Comparison of ENCODE assay signal across 8 cellular contexts in the genomic region with DNA sequence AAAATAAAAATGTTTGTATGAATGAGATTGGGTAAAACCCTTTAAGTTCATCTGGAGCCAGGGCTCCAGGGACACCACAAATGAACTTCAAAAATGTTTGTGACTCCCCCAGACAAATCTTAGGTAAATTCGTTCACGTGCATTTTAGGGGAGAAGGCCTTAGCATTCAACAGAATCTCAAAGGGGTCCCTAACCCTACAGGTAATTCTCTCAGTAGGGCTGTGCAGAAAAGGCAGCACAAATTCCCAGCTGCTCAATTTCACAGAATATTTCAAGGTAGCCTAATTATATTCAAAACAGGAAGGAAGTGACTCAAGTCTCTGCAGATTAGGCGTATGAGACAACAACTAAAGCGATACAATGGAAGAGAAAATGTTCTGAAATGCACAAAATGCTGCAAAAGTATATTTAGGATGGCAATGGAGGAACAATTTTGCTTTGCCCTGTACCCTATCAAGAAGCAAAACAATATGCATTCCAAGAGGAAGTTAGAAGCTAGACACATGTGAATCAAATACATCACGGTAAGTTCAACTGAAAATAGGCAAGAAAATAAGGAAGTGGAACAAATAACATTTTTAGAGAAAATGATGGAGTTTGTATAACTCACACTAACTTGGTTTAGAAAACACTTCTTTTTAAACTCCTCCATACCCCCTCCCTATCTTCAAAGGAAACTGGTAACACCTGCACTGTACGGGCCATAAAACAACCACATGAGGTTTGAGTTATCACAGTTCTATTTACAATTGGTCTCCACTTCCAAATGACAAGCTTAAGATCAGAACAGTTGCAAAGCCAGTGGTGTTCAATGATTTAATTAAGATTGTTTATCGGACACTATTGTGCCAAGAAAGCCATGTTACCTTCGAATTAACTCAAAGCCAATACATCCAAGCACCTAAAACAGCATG. TPM values are rescaled to one million over a fixed set of nuclear protein-coding genes. Genes with fewer than 3 reads are reported as not detected.
A peak's percentile ranks its signal among the peaks of the same experiment; 100 is the strongest.
DNase-seq lines count a peak whose midpoint lies in the region; ATAC-seq and TF ChIP-seq lines count a peak whose summit lies in the region.

No MANE protein-coding gene starts in this region.

- TF ChIP-seq POLR2A in gastroesophageal sphincter (IDR thresholded peaks at IDR 0.05) (no peak), stomach (IDR thresholded peaks at IDR 0.05) (no peak)

- TF ChIP-seq EP300 in SK-N-SH (IDR thresholded peaks at IDR 0.05; ENCODE audit: borderline replicate concordance in 1 of 2, low read depth in 1 of 2, low read length in 1 of 2) (no peak), gastroesophageal sphincter (IDR thresholded peaks at IDR 0.05) (no peak), stomach (IDR thresholded peaks at IDR 0.05) (no peak)

- ATAC-seq in SK-N-SH treated with all-trans-retinoic acid at 6 μM for 48 hours (no peak), T-helper 17 cell (peak; percentile 26), gastroesophageal sphincter (no peak), GM19351 (IDR thresholded peaks at IDR 0.05; ENCODE audit: unreplicated experiment) (no peak)

- H3K4me1 ChIP-seq in SK-N-SH (ENCODE audit: control insufficient read depth in 1 of 2, insufficient read depth in 2 of 2, low read depth in 1 of 2, low read length in 1 of 2) (peaks cover 24 to 26% of the 10 kb centered on the region in 2 experiments; a peak in 3 of 4 replicates), gastroesophageal sphincter (peaks cover 2 to 70% (median 17%) of the 10 kb centered on the region in 3 donors), stomach (peaks cover 14 to 71% (median 53%) of the 10 kb centered on the region in 4 donors)

- H2AFZ ChIP-seq in SK-N-SH (ENCODE audit: low read depth) = no peak overlapping the region

- peak overlapping the region; percentile 88 to 97 for H3K4me3 ChIP-seq in SK-N-SH (ENCODE audit: low read depth in 2 of 2, low read length in 1 of 2)
- peak overlapping the region in 1 of 2 donors; percentile 100 for H3K4me3 ChIP-seq in gastroesophageal sphincter
- peak overlapping the region; percentile 75 to 99 (median 88) for H3K4me3 ChIP-seq in stomach

- TF ChIP-seq RAD21 in SK-N-SH (IDR thresholded peaks at IDR 0.05; ENCODE audit: low read length) = no peak

- DNase-seq in SK-N-SH (no peak), T-helper 17 cell (no peak), stomach (no peak), HCEC 1CT (no peak)
- no peak for DNase-seq in stimulated activated CD8-positive, alpha-beta memory T cell treated with anti-CD3 and anti-CD28 coated beads, Interleukin-4, amount 100 ng/mL, for 48 hours

- H3K4me2 ChIP-seq in SK-N-SH = peak overlapping the region; percentile 78

- TF ChIP-seq CTCF in SK-N-SH (IDR thresholded peaks at IDR 0.05) = no peak
- TF ChIP-seq CTCF in gastroesophageal sphincter (IDR thresholded peaks at IDR 0.05) = no peak
- no peak for TF ChIP-seq CTCF in stomach (IDR thresholded peaks at IDR 0.05)

- H3K9me2 ChIP-seq in SK-N-SH = no peaks in the 10 kb centered on the region

- POLR2A ChIA-PET in SK-N-SH (lab: Yijun Ruan, JAX) = no interaction called here

- H3K27ac Mint-ChIP-seq in T-helper 17 cell = peak overlapping the region; percentile 94

- CTCF ChIA-PET in SK-N-SH (lab: Yijun Ruan, JAX) = interaction anchor here (0.9 to 1.2 kb wide), 2 partner anchors 26 to 141 kb away, joined by 3 read pairs; no protein-coding TSS in a partner anchor

- no peak overlapping the region; a peak in 1 of 4 replicates for H3K27ac ChIP-seq in SK-N-SH (ENCODE audit: low read depth in 2 of 2, low read length in 1 of 2)
- H3K27ac ChIP-seq in gastroesophageal sphincter = peak overlapping the region in 3 of 4 donors; percentile 27 to 89 (median 85)
- H3K27ac ChIP-seq in stomach = peak overlapping the region in 4 of 5 donors; percentile 83 to 97 (median 90)

- no peaks in the 10 kb centered on the region for H3K9me3 ChIP-seq in SK-N-SH
- H3K9me3 ChIP-seq in T-helper 17 cell (ENCODE audit: control insufficient read depth, low read length, poor library complexity, severe bottlenecking) = no peaks in the 10 kb centered on the region
- H3K9me3 ChIP-seq in gastroesophageal sphincter = no peaks in the 10 kb centered on the region
- H3K9me3 ChIP-seq in stomach = no peaks in the 10 kb centered on the region

- peaks cover 61% of the 10 kb centered on the region for H3K79me2 ChIP-seq in SK-N-SH (ENCODE audit: insufficient read depth)

- intact Hi-C loops in stomach (cut with DNase I; ENCODE audit: low total_unique reads) = no loop called here

- peak overlapping the region; percentile 93 for H3K4me3 Mint-ChIP-seq in T-helper 17 cell

- no peaks in the 10 kb centered on the region for H3K27me3 Mint-ChIP-seq in T-helper 17 cell

- 63% methylated on average over 8 of the region's 8 CpGs for WGBS in SK-N-SH (ENCODE audit: low lambda C conversion rate)
- WGBS in gastroesophageal sphincter (ENCODE audit: low coverage in 1 of 2), 2 donors = 47 to 54% methylated on average over 7 to 8 of the region's 8 CpGs
- 34 to 37% (median 35%) methylated on average over 8 of the region's 8 CpGs for WGBS in stomach, 5 donors

- peaks cover 5% of the 10 kb centered on the region for H3K36me3 Mint-ChIP-seq in T-helper 17 cell (ENCODE audit: low read depth)

- H3K4me1 Mint-ChIP-seq in T-helper 17 cell = peaks cover 39% of the 10 kb centered on the region

- H3F3A ChIP-seq in SK-N-SH (replicated peaks; ENCODE audit: insufficient read depth) = peaks cover 5% of the 10 kb centered on the region

- H4K20me1 ChIP-seq in SK-N-SH (ENCODE audit: insufficient read depth) = peaks cover 12% of the 10 kb centered on the region

- H3K36me3 ChIP-seq in SK-N-SH (replicated peaks in 1 of 2; ENCODE audit: control insufficient read depth in 1 of 2, insufficient read depth in 2 of 2, low read length in 1 of 2) (peaks cover 18 to 21% of the 10 kb centered on the region in 2 experiments), gastroesophageal sphincter (peaks cover 0 to 16% of the 10 kb centered on the region in 2 donors), stomach (peaks cover 0 to 31% (median 21%) of the 10 kb centered on the region in 4 donors)

- H3K27me3 ChIP-seq in SK-N-SH (ENCODE audit: insufficient read depth) (no peaks in the 10 kb centered on the region), gastroesophageal sphincter (no peaks in the 10 kb centered on the region), stomach (no peaks in the 10 kb centered on the region)

- peak overlapping the region; percentile 76 for H3K9ac ChIP-seq in SK-N-SH

TF ChIP-seq in SK-N-SH treated with all-trans-retinoic acid at 6 μM for 48 hours, 23 proteins besides CTCF, POLR2A, EP300 and RAD21 (continues in another document):
- TF ChIP-seq ISL1 (CRISPR knock-in tag; IDR thresholded peaks at IDR 0.05) (no peak), ZFP30 (CRISPR knock-in tag; IDR thresholded peaks at IDR 0.05) (no peak), RARB (CRISPR knock-in tag; IDR thresholded peaks at IDR 0.05) (no peak), ZC3H10 (CRISPR knock-in tag; IDR thresholded peaks at IDR 0.05) (no peak), ZFP3 (CRISPR knock-in tag; IDR thresholded peaks at IDR 0.05) (no peak), CSDC2 (CRISPR knock-in tag; IDR thresholded peaks at IDR 0.05) (no peak), ZNF565 (CRISPR knock-in tag; conservative IDR thresholded peaks at IDR 0.05; ENCODE audit: low read depth) (no peak), ARNTL (CRISPR knock-in tag; IDR thresholded peaks at IDR 0.05; ENCODE audit: borderline replicate concordance, low read depth) (no peak), ESRRG (CRISPR knock-in tag; IDR thresholded peaks at IDR 0.05) (no peak), GLIS3 (CRISPR knock-in tag; IDR thresholded peaks at IDR 0.05) (no peak)
- TF ChIP-seq, protein P1, sequence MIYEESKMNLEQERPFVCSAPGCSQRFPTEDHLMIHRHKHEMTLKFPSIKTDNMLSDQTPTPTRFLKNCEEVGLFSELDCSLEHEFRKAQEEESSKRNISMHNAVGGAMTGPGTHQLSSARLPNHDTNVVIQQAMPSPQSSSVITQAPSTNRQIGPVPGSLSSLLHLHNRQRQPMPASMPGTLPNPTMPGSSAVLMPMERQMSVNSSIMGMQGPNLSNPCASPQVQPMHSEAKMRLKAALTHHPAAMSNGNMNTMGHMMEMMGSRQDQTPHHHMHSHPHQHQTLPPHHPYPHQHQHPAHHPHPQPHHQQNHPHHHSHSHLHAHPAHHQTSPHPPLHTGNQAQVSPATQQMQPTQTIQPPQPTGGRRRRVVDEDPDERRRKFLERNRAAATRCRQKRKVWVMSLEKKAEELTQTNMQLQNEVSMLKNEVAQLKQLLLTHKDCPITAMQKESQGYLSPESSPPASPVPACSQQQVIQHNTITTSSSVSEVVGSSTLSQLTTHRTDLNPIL (CRISPR knock-in tag; IDR thresholded peaks at IDR 0.05; ENCODE audit: low read depth) = no peak

RNA-seq across cellular contexts. Expression of a gene that starts 1.6 kb away (rescaled TPM):
- 21.2 and 23.1 TPM in 2 replicates for polyA plus RNA-seq in SK-N-SH (2012; rRNA removed)
- 18.1 and 20.1 TPM in 2 replicates for polyA plus RNA-seq in SK-N-SH (2012; cell fraction: cytosol; rRNA removed)
- polyA plus RNA-seq in SK-N-SH (2012; cell fraction: nucleus; rRNA removed) = 48.3 and 65.4 TPM in 2 replicates
- 10 to 100 TPM; 84.9 to 95.9 TPM for total RNA-seq in T-helper 17 cell
- total RNA-seq in gastroesophageal sphincter = 10 to 100 TPM; 36.8 to 52.8 (median 42.3) TPM
- total RNA-seq in stomach = 10 to 100 TPM; 25.8 to 98.6 (median 61.0) TPM
- 10 to 100 TPM in 1 of 3 donors, 1 to 10 TPM in 2; 6.4 to 10.6 (median 7.2) TPM for polyA plus RNA-seq in stomach

RNA-seq across cellular contexts. Expression of a gene that starts 4.7 kb away (rescaled TPM):
- polyA plus RNA-seq in SK-N-SH (2012; rRNA removed) (42.8 and 55.1 TPM in 2 replicates), stomach (10 to 100 TPM; 13.0 to 15.6 (median 13.6) TPM)
- 49.7 and 50.8 TPM in 2 replicates for polyA plus RNA-seq in SK-N-SH (2012; cell fraction: cytosol; rRNA removed)
- 64.7 and 121 TPM in 2 replicates for polyA plus RNA-seq in SK-N-SH (2012; cell fraction: nucleus; rRNA removed)
- total RNA-seq in T-helper 17 cell (10 to 100 TPM; 78.8 to 87.5 TPM), gastroesophageal sphincter (100 to 1,000 TPM; 141 to 182 (median 153) TPM), stomach (100 to 1,000 TPM in 1 of 5 donors, 10 to 100 TPM in 4; 17.7 to 150 (median 56.6) TPM)

RNA-seq across cellular contexts. Expression of a gene that starts 53.8 kb away (rescaled TPM):
- polyA plus RNA-seq in SK-N-SH (2012; rRNA removed) = 29.2 and 38.3 TPM in 2 replicates
- 34.8 and 37.0 TPM in 2 replicates for polyA plus RNA-seq in SK-N-SH (2012; cell fraction: cytosol; rRNA removed)
- 34.6 and 50.8 TPM in 2 replicates for polyA plus RNA-seq in SK-N-SH (2012; cell fraction: nucleus; rRNA removed)
- total RNA-seq in T-helper 17 cell = 10 to 100 TPM; 12.7 to 20.2 TPM
- total RNA-seq in gastroesophageal sphincter = 10 to 100 TPM in 3 of 4 donors, 1 to 10 TPM in 1; 9.4 to 21.5 (median 11.4) TPM
- 10 to 100 TPM in 4 of 5 donors, 1 to 10 TPM in 1; 7.0 to 44.2 (median 13.8) TPM for total RNA-seq in stomach
- polyA plus RNA-seq in stomach = 10 to 100 TPM in 1 of 3 donors, 1 to 10 TPM in 2; 7.8 to 11.5 (median 9.8) TPM

Comparison
In these comparisons a context has a peak if more than half of its experiments do, and no peak if none do; other contexts are left out.
1. H3K27ac ChIP-seq: peak in gastroesophageal sphincter (3 of 4) and stomach (4 of 5); none in SK-N-SH (0 of 2).